Comparison of ENCODE assay signal across 1 cellular context in the genomic region with DNA sequence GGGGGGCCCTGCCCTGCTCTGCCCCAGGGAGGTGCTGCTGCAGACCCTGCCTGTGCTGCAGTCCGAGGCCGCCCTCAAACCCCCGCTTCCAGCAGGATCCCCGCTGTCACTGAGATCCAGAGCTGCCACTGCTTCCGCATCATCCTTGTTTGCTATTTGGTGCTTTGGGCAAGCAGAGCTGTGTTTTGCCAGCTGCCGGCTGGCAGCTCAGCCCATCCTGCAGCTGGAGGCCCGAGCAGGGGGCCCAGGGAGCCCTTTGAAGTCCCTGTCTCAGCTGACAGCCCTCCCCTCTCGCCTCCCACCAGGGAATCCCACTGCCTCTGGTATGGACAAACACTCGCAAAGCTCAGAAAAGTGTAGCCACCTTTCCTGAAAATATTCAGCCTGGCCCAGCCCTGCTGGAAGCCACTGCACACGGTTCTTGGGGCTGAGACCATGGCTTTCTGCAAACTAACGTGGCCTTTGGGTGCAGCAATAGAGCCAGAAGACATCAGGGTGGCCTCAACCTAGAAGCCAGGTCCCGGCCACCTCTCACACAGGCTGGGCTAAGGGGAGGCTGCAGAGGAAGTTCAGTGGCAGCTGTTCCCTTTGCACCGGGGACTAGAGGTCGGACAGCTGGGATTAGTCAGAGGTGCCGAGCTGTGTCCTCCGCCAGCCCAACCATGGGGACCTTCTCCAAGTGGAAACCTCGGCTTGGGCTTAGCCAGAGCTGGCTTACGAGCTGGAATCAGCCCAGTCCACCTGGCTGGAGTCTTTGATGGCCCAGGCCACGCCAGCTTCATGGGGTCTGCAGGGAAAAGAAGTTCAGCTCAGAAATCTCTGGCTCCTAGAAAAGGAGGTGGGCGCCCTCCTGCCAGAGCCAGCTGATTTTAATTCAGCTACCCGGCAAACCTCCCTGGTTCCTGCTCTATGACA.
TF ChIP-seq lines count a peak whose summit lies in the region.

No MANE protein-coding gene starts in this region.

TF ChIP-seq in IMR-90, 13 proteins besides CTCF, POLR2A, EP300 and RAD21 (continued from another document):
- TF ChIP-seq FOS (IDR thresholded peaks at IDR 0.05; ENCODE audit: low read depth, low read length) (no peak), BHLHE40 (IDR thresholded peaks at IDR 0.05; ENCODE audit: low read depth, low read length) (no peak), CHD1 (IDR thresholded peaks at IDR 0.05; ENCODE audit: low read depth, low read length) (no peak)
- TF ChIP-seq, protein P1, sequence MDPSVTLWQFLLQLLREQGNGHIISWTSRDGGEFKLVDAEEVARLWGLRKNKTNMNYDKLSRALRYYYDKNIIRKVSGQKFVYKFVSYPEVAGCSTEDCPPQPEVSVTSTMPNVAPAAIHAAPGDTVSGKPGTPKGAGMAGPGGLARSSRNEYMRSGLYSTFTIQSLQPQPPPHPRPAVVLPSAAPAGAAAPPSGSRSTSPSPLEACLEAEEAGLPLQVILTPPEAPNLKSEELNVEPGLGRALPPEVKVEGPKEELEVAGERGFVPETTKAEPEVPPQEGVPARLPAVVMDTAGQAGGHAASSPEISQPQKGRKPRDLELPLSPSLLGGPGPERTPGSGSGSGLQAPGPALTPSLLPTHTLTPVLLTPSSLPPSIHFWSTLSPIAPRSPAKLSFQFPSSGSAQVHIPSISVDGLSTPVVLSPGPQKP (IDR thresholded peaks at IDR 0.05; ENCODE audit: borderline replicate concordance, low read depth, low read length), result no peak
